ENCODE assay signal across 22 cellular contexts in genomic region chr7:5387711-5388245, GRCh38. TPM values are rescaled to one million over a fixed set of nuclear protein-coding genes. Genes with fewer than 3 reads are reported as not detected.
DNase-seq lines count a peak whose midpoint lies in the region; ATAC-seq, FAIRE-seq and TF ChIP-seq lines count a peak whose summit lies in the region.
"Had no signal": no experiment of that assay in that cellular context is flagged by ENCODE, and none has a peak within 500 bp of the region (broad histone marks: within the 10 kb centered on the region; RNA-seq: fewer than 3 reads in every experiment).

No MANE protein-coding gene starts in this region.

- no peak for TF ChIP-seq CTCF in HCT116 (IDR thresholded peaks at IDR 0.05 in 2 of 3, conservative IDR thresholded peaks at IDR 0.05 in 1 of 3; ENCODE audit: borderline replicate concordance in 1 of 3, insufficient read depth in 1 of 3, low read depth in 2 of 3, low read length in 2 of 3)
- TF ChIP-seq CTCF in esophagus muscularis mucosa (IDR thresholded peaks at IDR 0.05), result no peak
- TF ChIP-seq CTCF in vagina (IDR thresholded peaks at IDR 0.05), result no peak

- DNase-seq in GM12892 (ENCODE audit: insufficient read length), result peak; percentile 21
- DNase-seq in HCT116 (ENCODE audit: low read depth, low spot score), result no peak
- no peak for DNase-seq in esophagus muscularis mucosa (ENCODE audit: extremely low spot score)
- DNase-seq in vagina (ENCODE audit: extremely low spot score in 2 of 2), result no peak
- DNase-seq in GM19239 (ENCODE audit: insufficient read length, low spot score), result no peak
- no peak for DNase-seq in left colon
- DNase-seq: Calu3; CD4-positive, alpha-beta memory T cell; DMS53; KBM-7; MV-4-11; NCI-H187; NCI-H2107; NCI-H510A; NCI-H748 treated with DMSO at 0.1 percent for 48 hours; NK-92 treated with Interleukin-12 subunit alpha and Interleukin-12 subunit beta, amount 100 ng/mL, for 24 hours; Peyer's patch; Right ventricle myocardium superior had no signal

- 97% methylated on average over 16 of the region's 45 CpGs for WGBS in esophagus muscularis mucosa

- ATAC-seq in HCT116, result peak; percentile 17; the same call in 1 of the 2 replicates
- peak; percentile 4 for ATAC-seq in stimulated activated memory B cell treated with anti-CD40 and anti-IgM and Interleukin-4, amounts not matched to agents 10 μg/mL and 1 μg/mL and 100 μg/mL, for 72 hours
- no peak for ATAC-seq in left colon

- H3K4me3 ChIP-seq in HCT116 (replicated peaks in 1 of 2; ENCODE audit: low read depth in 1 of 2, low read length in 2 of 2), result no peak overlapping the region
- H3K4me3 ChIP-seq in esophagus muscularis mucosa, result no peak overlapping the region
- no peak overlapping the region for H3K4me3 ChIP-seq in vagina
- H3K4me3 ChIP-seq: BLaER1, Peyer's patch, SK-N-MC had no signal

- no peak overlapping the region for H3K27ac Mint-ChIP-seq in stimulated activated memory B cell treated with anti-CD40 and anti-IgM and Interleukin-4, amounts not matched to agents 10 μg/mL and 1 μg/mL and 100 μg/mL, for 72 hours

- no peak overlapping the region for H3K4me3 Mint-ChIP-seq in stimulated activated memory B cell treated with anti-CD40 and anti-IgM and Interleukin-4, amounts not matched to agents 10 μg/mL and 1 μg/mL and 100 μg/mL, for 72 hours

- H3K36me3 ChIP-seq in HCT116 (ENCODE audit: control insufficient read depth in 1 of 2, insufficient read depth in 2 of 2, low read length in 2 of 2) (peaks cover 11 to 27% of the 10 kb centered on the region in 2 experiments; a peak in 2 of 4 replicates), esophagus muscularis mucosa (peaks cover 29 to 78% (median 65%) of the 10 kb centered on the region in 4 donors), vagina (peaks cover 0 to 31% of the 10 kb centered on the region in 2 donors)

- H3K79me2 ChIP-seq in HCT116 (ENCODE audit: insufficient read depth, low read length), result peaks cover 50% of the 10 kb centered on the region

- H3K9me2 ChIP-seq in HCT116 (ENCODE audit: insufficient read depth), result no peaks in the 10 kb centered on the region

- TF ChIP-seq EP300 in esophagus muscularis mucosa (IDR thresholded peaks at IDR 0.05), result no peak

- POLR2A ChIA-PET in HCT116 (lab: Charles Lee), result no interaction called here

- TF ChIP-seq POLR2A in GM12892 (IDR thresholded peaks at IDR 0.05; ENCODE audit: low read depth, low read length) (no peak), HCT116 (IDR thresholded peaks at IDR 0.05; ENCODE audit: borderline replicate concordance, extremely low read depth, insufficient read depth, insufficient read length) (no peak), esophagus muscularis mucosa (IDR thresholded peaks at IDR 0.05; ENCODE audit: low read depth) (no peak), vagina (IDR thresholded peaks at IDR 0.05) (no peak)

- no peak overlapping the region for H3K9ac ChIP-seq in HCT116 (ENCODE audit: low read length)
- H3K9ac ChIP-seq: BLaER1 had no signal

- no peaks in the 10 kb centered on the region for H3K27me3 ChIP-seq in HCT116 (ENCODE audit: insufficient read depth, low read length)
- no peaks in the 10 kb centered on the region for H3K27me3 ChIP-seq in esophagus muscularis mucosa
- H3K27me3 ChIP-seq in vagina, result no peaks in the 10 kb centered on the region
- H3K27me3 ChIP-seq: BLaER1, Peyer's patch had no signal

- H3K27me3 Mint-ChIP-seq in stimulated activated memory B cell treated with anti-CD40 and anti-IgM and Interleukin-4, amounts not matched to agents 10 μg/mL and 1 μg/mL and 100 μg/mL, for 72 hours, result no peaks in the 10 kb centered on the region
- H3K27me3 Mint-ChIP-seq: CD4-positive, alpha-beta memory T cell had no signal

- intact Hi-C loops in HCT116 (cut with micrococcal nuclease) (no loop called here), esophagus muscularis mucosa (cut with DNase I) (no loop called here), vagina (cut with DNase I) (no loop called here), left colon (cut with DNase I, micrococcal nuclease) (no loop called here)

- BruUV-seq in HCT116 (replicated peaks; lab: Mats Ljungman, UMichigan), result no TSS peak

- no peak overlapping the region for H2AFZ ChIP-seq in HCT116 (ENCODE audit: low read depth, low read length, poor library complexity, severe bottlenecking)

- H3K4me1 ChIP-seq in HCT116 (ENCODE audit: control insufficient read depth in 1 of 2, insufficient read depth in 2 of 2, low read length in 2 of 2), result no peaks in the 10 kb centered on the region
- H3K4me1 ChIP-seq in esophagus muscularis mucosa, result peaks cover 19 to 92% (median 67%) of the 10 kb centered on the region in 4 donors
- peaks cover 42% of the 10 kb centered on the region for H3K4me1 ChIP-seq in vagina

- no peaks in the 10 kb centered on the region for H3K9me3 Mint-ChIP-seq in stimulated activated memory B cell treated with anti-CD40 and anti-IgM and Interleukin-4, amounts not matched to agents 10 μg/mL and 1 μg/mL and 100 μg/mL, for 72 hours
- H3K9me3 Mint-ChIP-seq: CD4-positive, alpha-beta memory T cell had no signal

- no peak overlapping the region for H3K27ac ChIP-seq in HCT116 (ENCODE audit: low read depth, low read length)
- peak overlapping the region in 3 of 4 donors; percentile 52 to 69 (median 52) for H3K27ac ChIP-seq in esophagus muscularis mucosa (replicated peaks in 1 of 4)
- no peak overlapping the region for H3K27ac ChIP-seq in vagina
- H3K27ac ChIP-seq: BLaER1, Peyer's patch had no signal

- peaks cover 20% of the 10 kb centered on the region for H3K4me1 Mint-ChIP-seq in stimulated activated memory B cell treated with anti-CD40 and anti-IgM and Interleukin-4, amounts not matched to agents 10 μg/mL and 1 μg/mL and 100 μg/mL, for 72 hours

- no peak overlapping the region for H3K4me2 ChIP-seq in HCT116 (ENCODE audit: low read length)
- H3K4me2 ChIP-seq: BLaER1 had no signal

- no peaks in the 10 kb centered on the region for H3K9me3 ChIP-seq in HCT116 (ENCODE audit: control insufficient read depth in 1 of 2, insufficient read depth in 1 of 2, low read depth in 1 of 2, low read length in 2 of 2)
- no peaks in the 10 kb centered on the region for H3K9me3 ChIP-seq in esophagus muscularis mucosa
- H3K9me3 ChIP-seq in vagina, result no peaks in the 10 kb centered on the region
- H3K9me3 ChIP-seq: BLaER1, Peyer's patch had no signal

- CTCF ChIA-PET in HCT116 (lab: Charles Lee), result no interaction called here

- FAIRE-seq in GM12892 (lab: Jason Lieb, UNC) (no peak), GM19239 (lab: Jason Lieb, UNC) (no peak)
- FAIRE-seq: GM12891 had no signal

- H4K20me1 ChIP-seq in HCT116 (ENCODE audit: insufficient read depth), result no peaks in the 10 kb centered on the region

- no peak for TF ChIP-seq RAD21 in HCT116 (IDR thresholded peaks at IDR 0.05; ENCODE audit: low read depth)

- peaks cover 41% of the 10 kb centered on the region for H3K36me3 Mint-ChIP-seq in stimulated activated memory B cell treated with anti-CD40 and anti-IgM and Interleukin-4, amounts not matched to agents 10 μg/mL and 1 μg/mL and 100 μg/mL, for 72 hours

- RAD21 ChIA-PET in HCT116 (lab: Charles Lee; ENCODE audit: low non-redundant PET in 1 of 2, low total read pairs in 2 of 2, uncharacterized antibody in 2 of 2, unreplicated experiment in 2 of 2), result no interaction called here

TF ChIP-seq in HCT116, 20 proteins besides CTCF, POLR2A, EP300 and RAD21 (continues in another document):
- TF ChIP-seq FOSL1 (IDR thresholded peaks at IDR 0.05; ENCODE audit: low read depth), result no peak
- TF ChIP-seq SRF (IDR thresholded peaks at IDR 0.05; ENCODE audit: low read depth), result no peak
- no peak for TF ChIP-seq ZBTB33 (IDR thresholded peaks at IDR 0.05; ENCODE audit: extremely low read depth, insufficient replicate concordance, low read length)
- no peak for TF ChIP-seq EZH2phosphoT487 (IDR thresholded peaks at IDR 0.05; ENCODE audit: borderline replicate concordance)
- no peak for TF ChIP-seq ELF1 (IDR thresholded peaks at IDR 0.05; ENCODE audit: borderline replicate concordance, low read depth)
- TF ChIP-seq JUND (IDR thresholded peaks at IDR 0.05), result no peak
- no peak for TF ChIP-seq SIN3A (IDR thresholded peaks at IDR 0.05; ENCODE audit: low read depth)
- TF ChIP-seq, protein P1, sequence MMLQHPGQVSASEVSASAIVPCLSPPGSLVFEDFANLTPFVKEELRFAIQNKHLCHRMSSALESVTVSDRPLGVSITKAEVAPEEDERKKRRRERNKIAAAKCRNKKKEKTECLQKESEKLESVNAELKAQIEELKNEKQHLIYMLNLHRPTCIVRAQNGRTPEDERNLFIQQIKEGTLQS (IDR thresholded peaks at IDR 0.05), result no peak
- no peak for TF ChIP-seq MAX (IDR thresholded peaks at IDR 0.05)
- no peak for TF ChIP-seq EZH2 (IDR thresholded peaks at IDR 0.05)

RNA-seq across cellular contexts. Expression of gene TNRC18, which starts 35.9 kb away (rescaled TPM):
- 8.6 TPM for polyA plus RNA-seq in GM12892 (2012; ENCODE audit: missing spikeins)
- total RNA-seq in HCT116 (2021; ENCODE audit: unreplicated experiment) (101 TPM), esophagus muscularis mucosa (100 to 1,000 TPM; 101 to 277 (median 166) TPM), vagina (79.8 TPM), left colon (100 to 1,000 TPM in 1 of 2 donors, 10 to 100 TPM in 1; 94.1 to 103 TPM)
- polyA plus RNA-seq in HCT116 (2012), result 65.0 and 67.6 TPM in 2 replicates

Comparison
In these comparisons a context has a peak if more than half of its experiments do, and no peak if none do; other contexts are left out.
1. H3K27ac ChIP-seq: peak in esophagus muscularis mucosa (3 of 4); none in HCT116 (single experiment) and vagina (single experiment).